Comparison of ENCODE assay signal across 15 cellular contexts in genomic region chr6:54059683-54060082, GRCh38. TPM values are rescaled to one million over a fixed set of nuclear protein-coding genes. Genes with fewer than 3 reads are reported as not detected.
A peak's percentile ranks its signal among the peaks of the same experiment; 100 is the strongest.
DNase-seq lines count a peak whose midpoint lies in the region; ATAC-seq, FAIRE-seq and TF ChIP-seq lines count a peak whose summit lies in the region.
"Had no signal": no experiment of that assay in that cellular context is flagged by ENCODE, and none has a peak within 500 bp of the region (broad histone marks: within the 10 kb centered on the region; RNA-seq: fewer than 3 reads in every experiment).

No MANE protein-coding gene starts in this region.

- H3K4me1 Mint-ChIP-seq in activated T-helper 1 cell treated with anti-CD3 and anti-CD28 coated beads, Interleukin-12 subunit alpha, Interleukin-12 subunit beta, Interleukin-2, Interleukin-4 antibody, amounts not matched to agents 30 ng/mL and 10 ng/mL and 1 ng/mL, durations not matched to agents 14 hours and 24 hours and 36 hours (ENCODE audit: low read depth): no peaks in the 10 kb centered on the region
- H3K4me1 Mint-ChIP-seq: central memory CD8-positive, alpha-beta T cell; neural progenitor cell; stimulated activated memory B cell treated with anti-CD40 and anti-IgM and Interleukin-4, amounts not matched to agents 10 μg/mL and 1 μg/mL and 100 μg/mL, for 72 hours had no signal

- H3K4me1 ChIP-seq in A549 (no peaks in the 10 kb centered on the region), kidney (ENCODE audit: control insufficient read depth in 1 of 2, insufficient read depth in 1 of 2, low read depth in 1 of 2, low read length in 2 of 2) (peaks cover 0 to 2% of the 10 kb centered on the region in 2 donors), esophagus muscularis mucosa (peaks cover 0 to 7% (median 3%) of the 10 kb centered on the region in 4 donors)
- H3K4me1 ChIP-seq: neural progenitor cell had no signal

- H3K9me3 ChIP-seq in A549 (no peaks in the 10 kb centered on the region), kidney (ENCODE audit: control insufficient read depth in 1 of 2, low read length in 2 of 2) (no peaks in the 10 kb centered on the region), esophagus muscularis mucosa (no peaks in the 10 kb centered on the region)

- H3K36me3 Mint-ChIP-seq in activated T-helper 1 cell treated with anti-CD3 and anti-CD28 coated beads, Interleukin-12 subunit alpha, Interleukin-12 subunit beta, Interleukin-2, Interleukin-4 antibody, amounts not matched to agents 30 ng/mL and 10 ng/mL and 1 ng/mL, durations not matched to agents 14 hours and 24 hours and 36 hours (ENCODE audit: low read depth): no peaks in the 10 kb centered on the region
- H3K36me3 Mint-ChIP-seq: neural progenitor cell; stimulated activated memory B cell treated with anti-CD40 and anti-IgM and Interleukin-4, amounts not matched to agents 10 μg/mL and 1 μg/mL and 100 μg/mL, for 72 hours had no signal

- no peak overlapping the region for H3K4me3 Mint-ChIP-seq in activated T-helper 1 cell treated with anti-CD3 and anti-CD28 coated beads, Interleukin-12 subunit alpha, Interleukin-12 subunit beta, Interleukin-2, Interleukin-4 antibody, amounts not matched to agents 30 ng/mL and 10 ng/mL and 1 ng/mL, durations not matched to agents 14 hours and 24 hours and 36 hours
- H3K4me3 Mint-ChIP-seq: central memory CD8-positive, alpha-beta T cell; neural progenitor cell; stimulated activated memory B cell treated with anti-CD40 and anti-IgM and Interleukin-4, amounts not matched to agents 10 μg/mL and 1 μg/mL and 100 μg/mL, for 72 hours had no signal

- no peak for ATAC-seq in A549
- no peak for ATAC-seq in HG02970 (IDR thresholded peaks at IDR 0.05; ENCODE audit: low FRiP score, unreplicated experiment)
- ATAC-seq: stimulated activated memory B cell treated with anti-CD40 and anti-IgM and Interleukin-4, amounts not matched to agents 10 μg/mL and 1 μg/mL and 100 μg/mL, for 72 hours had no signal

- H3K27me3 ChIP-seq in brain microvascular endothelial cell (replicated peaks) (no peaks in the 10 kb centered on the region), esophagus muscularis mucosa (no peaks in the 10 kb centered on the region)
- H3K27me3 ChIP-seq: neural progenitor cell had no signal

- TF ChIP-seq EP300 in A549 (IDR thresholded peaks at IDR 0.05) (no peak), esophagus muscularis mucosa (IDR thresholded peaks at IDR 0.05) (no peak)

- no peak overlapping the region for H3K27ac Mint-ChIP-seq in activated T-helper 1 cell treated with anti-CD3 and anti-CD28 coated beads, Interleukin-12 subunit alpha, Interleukin-12 subunit beta, Interleukin-2, Interleukin-4 antibody, amounts not matched to agents 30 ng/mL and 10 ng/mL and 1 ng/mL, durations not matched to agents 14 hours and 24 hours and 36 hours
- H3K27ac Mint-ChIP-seq: neural progenitor cell; stimulated activated memory B cell treated with anti-CD40 and anti-IgM and Interleukin-4, amounts not matched to agents 10 μg/mL and 1 μg/mL and 100 μg/mL, for 72 hours had no signal

- peak overlapping the region; percentile 41; the same call in 2 of the 3 replicates for H3K4me2 ChIP-seq in A549
- H3K4me2 ChIP-seq: neural progenitor cell had no signal

- no peak for FAIRE-seq in A549 (lab: Jason Lieb, UNC)
- peak; percentile 72 for FAIRE-seq in H54 (lab: Jason Lieb, UNC)
- FAIRE-seq in kidney (lab: Jason Lieb, UNC): no peak

- CTCF ChIA-PET in A549 (lab: Yijun Ruan, JAX): interaction anchor here (1.0 kb wide), 1 partner anchor 28 kb away, joined by 3 read pairs; no protein-coding TSS in a partner anchor

- no peak for DNase-seq in A549 (ENCODE audit: low read depth in 1 of 2, low spot score in 1 of 2)
- no peak for DNase-seq in H54 (ENCODE audit: insufficient read length, low spot score)
- DNase-seq in brain microvascular endothelial cell: no peak
- no peak for DNase-seq in kidney
- DNase-seq in activated T-helper 1 cell treated with anti-CD3 and anti-CD28 coated beads, Interleukin-12 subunit alpha, Interleukin-12 subunit beta, Interleukin-2, Interleukin-4 antibody, amounts not matched to agents 30 ng/mL and 10 ng/mL and 1 ng/mL, durations not matched to agents 14 hours and 24 hours and 36 hours (ENCODE audit: low spot score): no peak
- DNase-seq in esophagus muscularis mucosa (ENCODE audit: extremely low spot score): no peak
- DNase-seq in HK-2 (ENCODE audit: unreplicated experiment): no peak
- DNase-seq: activated CD4-positive, alpha-beta T cell treated with anti-CD3 and anti-CD28 coated beads for 4 hours; effector CD8-positive, alpha-beta T cell; NCI-H1436 treated with DMSO at 0.1 percent for 48 hours; NCI-H2227 treated with DMSO at 0.1 percent for 48 hours had no signal

- TF ChIP-seq POLR2A in A549 (IDR thresholded peaks at IDR 0.05; ENCODE audit: low read length): no peak
- TF ChIP-seq POLR2A in H54 (IDR thresholded peaks at IDR 0.05; ENCODE audit: low read depth, low read length): no peak
- no peak for TF ChIP-seq POLR2A in esophagus muscularis mucosa (IDR thresholded peaks at IDR 0.05; ENCODE audit: low read depth)

- H3K27ac ChIP-seq in A549 (no peak overlapping the region), brain microvascular endothelial cell (peak overlapping the region; percentile 26), kidney (ENCODE audit: low read depth in 2 of 2, low read length in 2 of 2) (no peak overlapping the region), esophagus muscularis mucosa (replicated peaks in 1 of 4) (no peak overlapping the region)
- H3K27ac ChIP-seq: neural progenitor cell had no signal

- in situ Hi-C loops in brain microvascular endothelial cell (cut with HindIII; ENCODE audit: low pct_ligation_motif_present, low sequenced_read_pairs): no loop called here

- POLR2A ChIA-PET in A549 (lab: Yijun Ruan, JAX): no interaction called here

- WGBS in A549 (ENCODE audit: missing lambda C conversion rate): 41% methylated on average over 2 of the region's 2 CpGs
- 79% methylated on average over 2 of the region's 2 CpGs for WGBS in esophagus muscularis mucosa

- no peak overlapping the region for H3K4me3 ChIP-seq in A549
- no peak overlapping the region for H3K4me3 ChIP-seq in brain microvascular endothelial cell (ENCODE audit: low read depth, low read length)
- peak overlapping the region; percentile 10 to 49 for H3K4me3 ChIP-seq in kidney (ENCODE audit: low read length in 2 of 2)
- H3K4me3 ChIP-seq in esophagus muscularis mucosa: no peak overlapping the region
- H3K4me3 ChIP-seq: neural progenitor cell had no signal

- no peak for TF ChIP-seq CTCF in A549 (IDR thresholded peaks at IDR 0.05)
- TF ChIP-seq CTCF in brain microvascular endothelial cell (IDR thresholded peaks at IDR 0.05; ENCODE audit: low read depth, low read length, missing control alignments): no peak
- TF ChIP-seq CTCF in kidney (IDR thresholded peaks at IDR 0.05; ENCODE audit: borderline replicate concordance, extremely low read depth, insufficient read depth): no peak
- TF ChIP-seq CTCF in esophagus muscularis mucosa (IDR thresholded peaks at IDR 0.05): no peak

- H3K9ac ChIP-seq in kidney (ENCODE audit: low read length in 2 of 2): no peak overlapping the region
- H3K9ac ChIP-seq: neural progenitor cell had no signal

- H3K36me3 ChIP-seq in brain microvascular endothelial cell (replicated peaks) (no peaks in the 10 kb centered on the region), kidney (ENCODE audit: control insufficient read depth in 1 of 2, insufficient read depth in 2 of 2, low read length in 2 of 2) (no peaks in the 10 kb centered on the region), esophagus muscularis mucosa (no peaks in the 10 kb centered on the region)
- H3K36me3 ChIP-seq: neural progenitor cell had no signal

- no peaks in the 10 kb centered on the region for H3K9me3 Mint-ChIP-seq in activated T-helper 1 cell treated with anti-CD3 and anti-CD28 coated beads, Interleukin-12 subunit alpha, Interleukin-12 subunit beta, Interleukin-2, Interleukin-4 antibody, amounts not matched to agents 30 ng/mL and 10 ng/mL and 1 ng/mL, durations not matched to agents 14 hours and 24 hours and 36 hours
- H3K9me3 Mint-ChIP-seq: central memory CD8-positive, alpha-beta T cell; neural progenitor cell; stimulated activated memory B cell treated with anti-CD40 and anti-IgM and Interleukin-4, amounts not matched to agents 10 μg/mL and 1 μg/mL and 100 μg/mL, for 72 hours had no signal

- H3K27me3 Mint-ChIP-seq in activated T-helper 1 cell treated with anti-CD3 and anti-CD28 coated beads, Interleukin-12 subunit alpha, Interleukin-12 subunit beta, Interleukin-2, Interleukin-4 antibody, amounts not matched to agents 30 ng/mL and 10 ng/mL and 1 ng/mL, durations not matched to agents 14 hours and 24 hours and 36 hours (ENCODE audit: insufficient read depth): no peaks in the 10 kb centered on the region
- H3K27me3 Mint-ChIP-seq: central memory CD8-positive, alpha-beta T cell; stimulated activated memory B cell treated with anti-CD40 and anti-IgM and Interleukin-4, amounts not matched to agents 10 μg/mL and 1 μg/mL and 100 μg/mL, for 72 hours had no signal

- intact Hi-C loops in kidney (cut with DNase I) (no loop called here), esophagus muscularis mucosa (cut with DNase I) (no loop called here)
- intact Hi-C loops in activated T-helper 1 cell treated with anti-CD3 and anti-CD28 coated beads, Interleukin-12 subunit alpha, Interleukin-12 subunit beta, Interleukin-2, Interleukin-4 antibody, amounts not matched to agents 30 ng/mL and 10 ng/mL and 1 ng/mL, durations not matched to agents 14 hours and 24 hours and 36 hours (cut with micrococcal nuclease): no loop called here

- TF ChIP-seq RAD21 in A549 (conservative IDR thresholded peaks at IDR 0.05 in 1 of 2, IDR thresholded peaks at IDR 0.05 in 1 of 2): no peak

TF ChIP-seq in A549, 52 proteins besides CTCF, POLR2A, EP300 and RAD21 (continues in another document):
- TF ChIP-seq EHMT2 (IDR thresholded peaks at IDR 0.05; ENCODE audit: low read depth) (no peak), KDM1A (IDR thresholded peaks at IDR 0.05; ENCODE audit: low read depth) (no peak), CHD2 (IDR thresholded peaks at IDR 0.05; ENCODE audit: low read length, partially characterized antibody) (no peak), HEYL (CRISPR knock-in tag; IDR thresholded peaks at IDR 0.05) (no peak), ZSCAN20 (CRISPR knock-in tag; IDR thresholded peaks at IDR 0.05) (no peak), BHLHE40 (IDR thresholded peaks at IDR 0.05; ENCODE audit: low read depth, low read length) (no peak)

RNA-seq across cellular contexts. Expression of gene MLIP, which starts 51.6 kb away (rescaled TPM):
- polyA plus RNA-seq in A549 (2011; rRNA removed): 0.08 TPM in 1 of 2 replicates, not detected in the other
- not detected in 2 replicates for polyA plus RNA-seq in A549 (2012; cell fraction: cytosol; rRNA removed)
- polyA plus RNA-seq in A549 (2012; cell fraction: nucleus; rRNA removed): not detected in 2 replicates
- polyA plus RNA-seq in A549 (2017; fragmentation: RNase III; extraction: RNeasy Plus Mini Kit Qiagen cat#74134 plus additional on column Dnase treatment): not detected in 3 replicates
- polyA minus RNA-seq in A549 (2011; rRNA and poly(A)+ RNA removed): 0.83 TPM in 1 of 2 replicates, not detected in the other
- total RNA-seq in kidney: 2.4 TPM
- 1.7 TPM for polyA plus RNA-seq in kidney (ENCODE audit: insufficient read depth, low read depth, low replicate concordance)
- total RNA-seq in activated T-helper 1 cell treated with anti-CD3 and anti-CD28 coated beads, Interleukin-12 subunit alpha, Interleukin-12 subunit beta, Interleukin-2, Interleukin-4 antibody, amounts not matched to agents 30 ng/mL and 10 ng/mL and 1 ng/mL, durations not matched to agents 14 hours and 24 hours and 36 hours: not detected in 2 replicates
- 1 to 10 TPM in 2 of 4 donors, under 1 TPM in 2; 0.42 to 3.5 (median 1.2) TPM for total RNA-seq in esophagus muscularis mucosa

Comparison
In these comparisons a context has a peak if more than half of its experiments do, and no peak if none do; other contexts are left out.
1. H3K4me3 ChIP-seq: peak in kidney (2 of 2); none in A549 (single experiment), brain microvascular endothelial cell (single experiment) and esophagus muscularis mucosa (0 of 4).